8 cellular contexts compared by ENCODE assay signal in genomic region chr2:64839844-64840243, GRCh38.
DNase-seq lines count a peak whose midpoint lies in the region; ATAC-seq and TF ChIP-seq lines count a peak whose summit lies in the region.

No MANE protein-coding gene starts in this region.

- H3K4me1 ChIP-seq in adipocyte (ENCODE audit: control insufficient read depth, insufficient read depth, low read length) (peaks cover 51% of the 10 kb centered on the region), stomach (peaks cover 0 to 56% (median 13%) of the 10 kb centered on the region in 4 donors), body of pancreas (no peaks in the 10 kb centered on the region)

- TF ChIP-seq CTCF in stomach (IDR thresholded peaks at IDR 0.05) (no peak), body of pancreas (IDR thresholded peaks at IDR 0.05) (no peak)

- H3K4me3 ChIP-seq in adipocyte (ENCODE audit: low read length) (peak overlapping the region; percentile 66), stomach (no peak overlapping the region), body of pancreas (no peak overlapping the region)

- DNase-seq in Caki2 (ENCODE audit: low read depth) (peak; percentile 75), adipocyte (ENCODE audit: low read depth) (no peak), stomach (no peak), body of pancreas (no peak), hippocampal formation (lab: John Stamatoyannopoulos, UW) (no peak)
- DNase-seq in effector CD8-positive, alpha-beta T cell (lab: John Stamatoyannopoulos, UW) = no peak

- H3K27ac ChIP-seq in stomach (peak overlapping the region in 3 of 5 donors; percentile 41 to 50 (median 49)), body of pancreas (peak overlapping the region in 1 of 4 donors; percentile 29)

- H3K9me3 ChIP-seq in adipocyte (ENCODE audit: control insufficient read depth, low read length) (no peaks in the 10 kb centered on the region), stomach (no peaks in the 10 kb centered on the region), body of pancreas (no peaks in the 10 kb centered on the region)

- TF ChIP-seq POLR2A in stomach (IDR thresholded peaks at IDR 0.05) = no peak
- no peak for TF ChIP-seq POLR2A in body of pancreas (IDR thresholded peaks at IDR 0.05)

- WGBS in stomach, 5 donors = 71 to 79% (median 74%) methylated on average over 6 of the region's 6 CpGs
- WGBS in body of pancreas, 2 donors = 77 to 86% methylated on average over 6 of the region's 6 CpGs

- TF ChIP-seq EP300 in stomach (IDR thresholded peaks at IDR 0.05) = no peak

- H3K9ac ChIP-seq in adipocyte (ENCODE audit: low read length) = peak overlapping the region; percentile 79

- intact Hi-C loops in stomach (cut with DNase I; ENCODE audit: low total_unique reads) = no loop called here
- intact Hi-C loops in body of pancreas (cut with DNase I) = no loop called here

- H3K27me3 ChIP-seq in adipocyte (replicated peaks; ENCODE audit: control insufficient read depth, insufficient read depth, low read length) (no peaks in the 10 kb centered on the region), stomach (no peaks in the 10 kb centered on the region), body of pancreas (no peaks in the 10 kb centered on the region)

- H3K36me3 ChIP-seq in adipocyte (ENCODE audit: control insufficient read depth, insufficient read depth, low read length, severe bottlenecking) = no peaks in the 10 kb centered on the region
- H3K36me3 ChIP-seq in stomach = no peaks in the 10 kb centered on the region
- H3K36me3 ChIP-seq in body of pancreas (replicated peaks in 1 of 2; ENCODE audit: insufficient read depth in 1 of 2, low read depth in 2 of 2) = no peaks in the 10 kb centered on the region

- in situ Hi-C loops in Caki2 (cut with HindIII; ENCODE audit: low pct_unique_long_range_greater_than_20kb, low sequenced_read_pairs) = no loop called here

- ATAC-seq in GM19372 (IDR thresholded peaks at IDR 0.05; ENCODE audit: low read depth, unreplicated experiment) (peak; percentile 88), HG03354 (IDR thresholded peaks at IDR 0.05; ENCODE audit: poor library complexity, severe bottlenecking, unreplicated experiment) (peak; percentile 97), body of pancreas (no peak)
